In genomic region chr10:103546401-103546800, GRCh38 we compare ENCODE assay signal across 15 cellular contexts.
"Had no signal": no experiment of that assay in that cellular context is flagged by ENCODE, and none has a peak within 500 bp of the region (broad histone marks: within the 10 kb centered on the region; RNA-seq: fewer than 3 reads in every experiment).

No MANE protein-coding gene starts in this region.

- H3K36me3 Mint-ChIP-seq: activated naive CD4-positive, alpha-beta T cell treated with anti-CD3 and anti-CD28 coated beads, Interleukin-2, amount 50 U/mL, for 72 hours; naive B cell had no signal

- H3K27ac ChIP-seq: brain microvascular endothelial cell, skin epidermis, tibial nerve had no signal

- H3K9me3 Mint-ChIP-seq: activated naive CD4-positive, alpha-beta T cell treated with anti-CD3 and anti-CD28 coated beads, Interleukin-2, amount 50 U/mL, for 72 hours; naive B cell had no signal

- DNase-seq: activated B cell treated with CpG ODN at 0.5 μM for 24 hours; activated CD4-positive, alpha-beta T cell treated with anti-CD3 and anti-CD28 coated beads, Interleukin-2, amount 10 ng/mL, durations not matched to agents 24 days and 14 days; activated effector memory CD4-positive, alpha-beta T cell treated with Interleukin-2 at 50 U/mL for 16 hours; activated T-cell treated with anti-CD3 and anti-CD28 coated beads, Interleukin-2, amount 50 U/mL, for 1 hour; amniotic stem cell; brain microvascular endothelial cell; erythroblast; hypothalamus; naive B cell; T-helper 17 cell had no signal

- ATAC-seq: activated naive CD4-positive, alpha-beta T cell treated with anti-CD3 and anti-CD28 coated beads, Interleukin-2, amount 50 U/mL, for 72 hours; T-helper 17 cell had no signal

- H3K9me3 ChIP-seq: pancreas, tibial nerve had no signal

- H3K27ac Mint-ChIP-seq: activated B cell treated with CpG ODN at 0.5 μM for 24 hours; activated CD4-positive, alpha-beta T cell treated with anti-CD3 and anti-CD28 coated beads, Interleukin-2, amount 10 ng/mL, durations not matched to agents 24 days and 14 days; endodermal cell; T-helper 17 cell had no signal

- H3K27me3 ChIP-seq: pancreas, tibial nerve had no signal

- H3K4me3 Mint-ChIP-seq: activated B cell treated with CpG ODN at 0.5 μM for 24 hours; activated CD4-positive, alpha-beta T cell treated with anti-CD3 and anti-CD28 coated beads, Interleukin-2, amount 10 ng/mL, durations not matched to agents 24 days and 14 days; endodermal cell; naive B cell had no signal
